Comparison of ENCODE assay signal across 12 cellular contexts in genomic region chr4:176191974-176192373, GRCh38. TPM values are rescaled to one million over a fixed set of nuclear protein-coding genes. Genes with fewer than 3 reads are reported as not detected.
DNase-seq lines count a peak whose midpoint lies in the region; ATAC-seq and TF ChIP-seq lines count a peak whose summit lies in the region.
"Had no signal": no experiment of that assay in that cellular context is flagged by ENCODE, and none has a peak within 500 bp of the region (broad histone marks: within the 10 kb centered on the region; RNA-seq: fewer than 3 reads in every experiment).

No MANE protein-coding gene starts in this region.

- TF ChIP-seq CTCF in OCI-LY3 (IDR thresholded peaks at IDR 0.05; ENCODE audit: low read depth, low read length) (peak; percentile 47), foreskin keratinocyte (conservative IDR thresholded peaks at IDR 0.05) (peak; percentile 30), endothelial cell (IDR thresholded peaks at IDR 0.05; ENCODE audit: unreplicated experiment) (no peak), adrenal gland (IDR thresholded peaks at IDR 0.05) (no peak), lower lobe of right lung (IDR thresholded peaks at IDR 0.05) (no peak)

- no peak overlapping the region for H3K27ac ChIP-seq in OCI-LY3 (ENCODE audit: low read length)
- H3K27ac ChIP-seq in foreskin keratinocyte, result peak overlapping the region; percentile 99
- no peak overlapping the region for H3K27ac ChIP-seq in adrenal gland
- H3K27ac ChIP-seq in lower lobe of right lung, result no peak overlapping the region
- H3K27ac ChIP-seq: upper lobe of right lung had no signal

- H4K20me1 ChIP-seq in OCI-LY3 (ENCODE audit: insufficient read depth, low read length), result no peaks in the 10 kb centered on the region

- no peaks in the 10 kb centered on the region for H3K79me2 ChIP-seq in OCI-LY3 (ENCODE audit: low read length)

- peaks cover 3% of the 10 kb centered on the region for H3K4me1 Mint-ChIP-seq in endothelial cell (ENCODE audit: unreplicated experiment)

- no peak for TF ChIP-seq POLR2A in adrenal gland (IDR thresholded peaks at IDR 0.05)

- ATAC-seq in foreskin keratinocyte (no peak), GM18907 (IDR thresholded peaks at IDR 0.05; ENCODE audit: unreplicated experiment) (no peak), lower lobe of right lung (no peak)
- ATAC-seq: upper lobe of right lung had no signal

- DNase-seq in DMS153 treated with DMSO at 0.1 percent for 48 hours (lab: John Stamatoyannopoulos, UW; ENCODE audit: unreplicated experiment) (peak; percentile 90), MG63 (peak; percentile 40), foreskin keratinocyte (peak in 1 of 2 donors; percentile 25), endothelial cell (ENCODE audit: low spot score) (no peak), adrenal gland (no peak), lower lobe of right lung (no peak)
- DNase-seq: Caco-2; effector CD4-positive, alpha-beta T cell; upper lobe of right lung had no signal

- H3K36me3 ChIP-seq in MG63 (no peaks in the 10 kb centered on the region), OCI-LY3 (replicated peaks; ENCODE audit: low read depth, low read length) (no peaks in the 10 kb centered on the region), adrenal gland (replicated peaks in 1 of 2) (no peaks in the 10 kb centered on the region), lower lobe of right lung (no peaks in the 10 kb centered on the region)
- H3K36me3 ChIP-seq: HAP-1, upper lobe of right lung had no signal

- H3K4me3 Mint-ChIP-seq in endothelial cell (ENCODE audit: unreplicated experiment), result no peak overlapping the region

- H3K9me3 ChIP-seq in MG63, result no peaks in the 10 kb centered on the region
- no peaks in the 10 kb centered on the region for H3K9me3 ChIP-seq in OCI-LY3 (ENCODE audit: insufficient read depth, low read length)
- no peaks in the 10 kb centered on the region for H3K9me3 ChIP-seq in adrenal gland (replicated peaks in 1 of 3)
- H3K9me3 ChIP-seq in lower lobe of right lung, result no peaks in the 10 kb centered on the region
- H3K9me3 ChIP-seq: Caco-2, HAP-1, upper lobe of right lung had no signal

- H3K4me1 ChIP-seq in OCI-LY3 (ENCODE audit: low read length) (peaks cover 55% of the 10 kb centered on the region), foreskin keratinocyte (peaks cover 29% of the 10 kb centered on the region), adrenal gland (replicated peaks in 1 of 2) (peaks cover 0 to 4% of the 10 kb centered on the region in 2 donors), lower lobe of right lung (peaks cover 12% of the 10 kb centered on the region)
- H3K4me1 ChIP-seq: upper lobe of right lung had no signal

- H3K27me3 ChIP-seq in MG63, result no peaks in the 10 kb centered on the region
- peaks cover 11% of the 10 kb centered on the region; the same call in 1 of the 2 replicates for H3K27me3 ChIP-seq in OCI-LY3 (ENCODE audit: low read depth, low read length)
- no peaks in the 10 kb centered on the region for H3K27me3 ChIP-seq in foreskin keratinocyte
- H3K27me3 ChIP-seq in adrenal gland, result no peaks in the 10 kb centered on the region
- no peaks in the 10 kb centered on the region for H3K27me3 ChIP-seq in lower lobe of right lung (ENCODE audit: low read depth)
- H3K27me3 ChIP-seq: upper lobe of right lung had no signal

- 8 to 44% (median 30%) methylated on average over 1 of the region's 1 CpG for WGBS in adrenal gland, 4 donors

- intact Hi-C loops in adrenal gland (cut with DNase I) (loop anchor here in 1 of 2 donors (10.0 kb wide), 1 partner anchor 123 kb away; the partner anchor contains the start of gene SPCS3), lower lobe of right lung (cut with DNase I) (no loop called here)

- no peaks in the 10 kb centered on the region for H3K27me3 Mint-ChIP-seq in endothelial cell (ENCODE audit: unreplicated experiment)

- H3K4me2 ChIP-seq in OCI-LY3 (ENCODE audit: low read length), result no peak overlapping the region

- H3K4me3 ChIP-seq in MG63 (no peak overlapping the region), OCI-LY3 (ENCODE audit: low read length) (no peak overlapping the region), adrenal gland (no peak overlapping the region), lower lobe of right lung (no peak overlapping the region)
- H3K4me3 ChIP-seq: HAP-1, upper lobe of right lung had no signal

- H3K9me3 Mint-ChIP-seq in endothelial cell (ENCODE audit: unreplicated experiment), result no peaks in the 10 kb centered on the region

- no peaks in the 10 kb centered on the region for H3K36me3 Mint-ChIP-seq in endothelial cell (ENCODE audit: low read depth, unreplicated experiment)

- no peak overlapping the region for H3K9ac ChIP-seq in OCI-LY3 (ENCODE audit: low read length)

- no peak overlapping the region for H3K27ac Mint-ChIP-seq in endothelial cell (ENCODE audit: unreplicated experiment)

- no peak overlapping the region for H2AFZ ChIP-seq in OCI-LY3 (ENCODE audit: low read depth, low read length)

RNA-seq across cellular contexts. Expression of gene SPATA4, which starts 3.4 kb away (rescaled TPM):
- not detected in 2 replicates for total RNA-seq in MG63 (2014; rRNA removed; shearing (Covaris generic); ENCODE audit: low replicate concordance)
- total RNA-seq in foreskin keratinocyte (0.10 and 0.14 TPM in 2 replicates), endothelial cell (ENCODE audit: unreplicated experiment) (not detected), adrenal gland (under 1 TPM in 3 of 8 donors, not detected in 5; 0.57 to 0.83 (median 0.57) TPM), lower lobe of right lung (1.2 TPM)
- polyA plus RNA-seq in foreskin keratinocyte (0.09 and 0.12 TPM in 2 replicates), adrenal gland (under 1 TPM; 0.13 to 0.29 (median 0.24) TPM)
- total RNA-seq: Caco-2, upper lobe of right lung had no signal

Comparison
In these comparisons a context has a peak if more than half of its experiments do, and no peak if none do; other contexts are left out.
1. DNase-seq: peak in DMS153 treated with DMSO at 0.1 percent for 48 hours (single experiment) and MG63 (single experiment); none in endothelial cell (single experiment), adrenal gland (0 of 7) and lower lobe of right lung (single experiment).
2. CTCF ChIP-seq: peak in OCI-LY3 (single experiment) and foreskin keratinocyte (single experiment); none in endothelial cell (single experiment), adrenal gland (0 of 6) and lower lobe of right lung (single experiment).